Comparison of ENCODE assay signal across 1 cellular context in the genomic region with DNA sequence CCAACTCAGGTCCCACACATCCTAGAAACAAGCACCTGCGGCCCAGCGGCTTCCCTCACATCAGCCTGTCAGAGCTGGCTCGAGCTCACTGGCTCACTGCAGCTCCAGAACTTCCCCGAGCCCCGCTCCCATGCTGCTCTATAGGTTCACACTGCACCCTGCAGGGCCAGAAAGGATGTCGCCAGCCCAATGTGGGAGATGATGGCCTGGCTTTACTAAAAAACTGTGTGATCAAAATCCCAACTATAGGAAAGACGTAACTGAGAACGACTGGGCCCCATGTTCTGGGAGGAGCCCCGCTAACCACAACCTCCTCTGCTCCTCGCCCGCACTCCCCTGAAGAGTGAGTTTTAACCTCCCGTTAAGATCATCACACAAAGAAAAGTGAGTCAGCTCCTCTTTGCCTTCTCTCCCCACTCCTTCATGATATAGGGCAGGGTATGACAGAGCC.
TF ChIP-seq lines count a peak whose summit lies in the region.

No MANE protein-coding gene starts in this region.

TF ChIP-seq in GM12878, 131 proteins besides CTCF, POLR2A, EP300 and RAD21:
- no peak for TF ChIP-seq CHD4 (IDR thresholded peaks at IDR 0.05)
- no peak for TF ChIP-seq BRCA1 (IDR thresholded peaks at IDR 0.05; ENCODE audit: low read depth, low read length)
- TF ChIP-seq SPI1 (IDR thresholded peaks at IDR 0.05; ENCODE audit: borderline replicate concordance, insufficient read depth, low read depth, low read length): no peak
- no peak for TF ChIP-seq ZSCAN29 (IDR thresholded peaks at IDR 0.05)
- TF ChIP-seq TAF1 (IDR thresholded peaks at IDR 0.05; ENCODE audit: borderline replicate concordance, low read depth, low read length): no peak
- TF ChIP-seq POLR2AphosphoS5 (IDR thresholded peaks at IDR 0.05; ENCODE audit: low read length): peak; percentile 37; the same call in 1 of the 2 replicates
- TF ChIP-seq, protein P1, sequence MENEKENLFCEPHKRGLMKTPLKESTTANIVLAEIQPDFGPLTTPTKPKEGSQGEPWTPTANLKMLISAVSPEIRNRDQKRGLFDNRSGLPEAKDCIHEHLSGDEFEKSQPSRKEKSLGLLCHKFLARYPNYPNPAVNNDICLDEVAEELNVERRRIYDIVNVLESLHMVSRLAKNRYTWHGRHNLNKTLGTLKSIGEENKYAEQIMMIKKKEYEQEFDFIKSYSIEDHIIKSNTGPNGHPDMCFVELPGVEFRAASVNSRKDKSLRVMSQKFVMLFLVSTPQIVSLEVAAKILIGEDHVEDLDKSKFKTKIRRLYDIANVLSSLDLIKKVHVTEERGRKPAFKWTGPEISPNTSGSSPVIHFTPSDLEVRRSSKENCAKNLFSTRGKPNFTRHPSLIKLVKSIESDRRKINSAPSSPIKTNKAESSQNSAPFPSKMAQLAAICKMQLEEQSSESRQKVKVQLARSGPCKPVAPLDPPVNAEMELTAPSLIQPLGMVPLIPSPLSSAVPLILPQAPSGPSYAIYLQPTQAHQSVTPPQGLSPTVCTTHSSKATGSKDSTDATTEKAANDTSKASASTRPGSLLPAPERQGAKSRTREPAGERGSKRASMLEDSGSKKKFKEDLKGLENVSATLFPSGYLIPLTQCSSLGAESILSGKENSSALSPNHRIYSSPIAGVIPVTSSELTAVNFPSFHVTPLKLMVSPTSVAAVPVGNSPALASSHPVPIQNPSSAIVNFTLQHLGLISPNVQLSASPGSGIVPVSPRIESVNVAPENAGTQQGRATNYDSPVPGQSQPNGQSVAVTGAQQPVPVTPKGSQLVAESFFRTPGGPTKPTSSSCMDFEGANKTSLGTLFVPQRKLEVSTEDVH (IDR thresholded peaks at IDR 0.05; ENCODE audit: low read depth, partially characterized antibody): no peak
- peak; percentile 71 for TF ChIP-seq RUNX3 (IDR thresholded peaks at IDR 0.05; ENCODE audit: low read length)
- TF ChIP-seq, protein P2, sequence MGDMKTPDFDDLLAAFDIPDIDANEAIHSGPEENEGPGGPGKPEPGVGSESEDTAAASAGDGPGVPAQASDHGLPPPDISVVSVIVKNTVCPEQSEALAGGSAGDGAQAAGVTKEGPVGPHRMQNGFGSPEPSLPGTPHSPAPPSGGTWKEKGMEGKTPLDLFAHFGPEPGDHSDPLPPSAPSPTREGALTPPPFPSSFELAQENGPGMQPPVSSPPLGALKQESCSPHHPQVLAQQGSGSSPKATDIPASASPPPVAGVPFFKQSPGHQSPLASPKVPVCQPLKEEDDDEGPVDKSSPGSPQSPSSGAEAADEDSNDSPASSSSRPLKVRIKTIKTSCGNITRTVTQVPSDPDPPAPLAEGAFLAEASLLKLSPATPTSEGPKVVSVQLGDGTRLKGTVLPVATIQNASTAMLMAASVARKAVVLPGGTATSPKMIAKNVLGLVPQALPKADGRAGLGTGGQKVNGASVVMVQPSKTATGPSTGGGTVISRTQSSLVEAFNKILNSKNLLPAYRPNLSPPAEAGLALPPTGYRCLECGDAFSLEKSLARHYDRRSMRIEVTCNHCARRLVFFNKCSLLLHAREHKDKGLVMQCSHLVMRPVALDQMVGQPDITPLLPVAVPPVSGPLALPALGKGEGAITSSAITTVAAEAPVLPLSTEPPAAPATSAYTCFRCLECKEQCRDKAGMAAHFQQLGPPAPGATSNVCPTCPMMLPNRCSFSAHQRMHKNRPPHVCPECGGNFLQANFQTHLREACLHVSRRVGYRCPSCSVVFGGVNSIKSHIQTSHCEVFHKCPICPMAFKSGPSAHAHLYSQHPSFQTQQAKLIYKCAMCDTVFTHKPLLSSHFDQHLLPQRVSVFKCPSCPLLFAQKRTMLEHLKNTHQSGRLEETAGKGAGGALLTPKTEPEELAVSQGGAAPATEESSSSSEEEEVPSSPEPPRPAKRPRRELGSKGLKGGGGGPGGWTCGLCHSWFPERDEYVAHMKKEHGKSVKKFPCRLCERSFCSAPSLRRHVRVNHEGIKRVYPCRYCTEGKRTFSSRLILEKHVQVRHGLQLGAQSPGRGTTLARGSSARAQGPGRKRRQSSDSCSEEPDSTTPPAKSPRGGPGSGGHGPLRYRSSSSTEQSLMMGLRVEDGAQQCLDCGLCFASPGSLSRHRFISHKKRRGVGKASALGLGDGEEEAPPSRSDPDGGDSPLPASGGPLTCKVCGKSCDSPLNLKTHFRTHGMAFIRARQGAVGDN (IDR thresholded peaks at IDR 0.05): no peak
- no peak for TF ChIP-seq TARDBP (IDR thresholded peaks at IDR 0.05; ENCODE audit: borderline replicate concordance)
